8 cellular contexts compared by ENCODE assay signal in the genomic region with DNA sequence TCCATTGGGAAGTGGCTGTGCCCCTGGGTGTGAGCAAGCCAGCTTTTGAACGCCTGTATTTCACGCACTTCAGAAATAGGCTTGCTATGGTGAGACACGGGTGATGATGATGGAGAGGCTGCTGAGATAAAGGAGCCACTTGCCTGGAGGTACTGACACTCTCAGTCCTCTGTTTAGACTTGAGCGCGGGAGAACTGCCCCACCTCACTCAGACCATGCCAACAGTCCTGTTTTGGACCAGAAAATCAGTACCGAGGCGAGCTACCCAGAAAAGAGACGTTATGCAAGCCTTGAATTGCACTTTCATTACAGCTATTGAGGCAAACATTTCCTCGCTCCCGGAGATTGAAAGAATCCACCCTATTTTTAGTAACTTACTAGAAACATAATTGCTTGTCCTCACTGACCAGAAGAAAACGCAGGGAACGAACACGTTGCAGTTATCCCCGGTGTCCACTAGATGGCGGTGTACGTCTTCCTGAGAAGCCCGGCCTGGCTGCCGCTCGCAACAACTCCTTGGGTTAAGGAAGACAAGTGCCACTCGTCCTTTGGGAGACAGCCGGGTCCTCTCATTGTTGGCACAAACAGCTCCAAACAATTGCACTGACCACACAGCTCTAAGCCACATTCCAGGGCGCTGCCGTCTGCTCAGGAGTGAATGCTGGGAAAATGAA.
DNase-seq lines count a peak whose midpoint lies in the region; ATAC-seq, FAIRE-seq and TF ChIP-seq lines count a peak whose summit lies in the region.

No MANE protein-coding gene starts in this region.

- ATAC-seq in A549 (peak; percentile 91 to 92), GM18519 (IDR thresholded peaks at IDR 0.05; ENCODE audit: low FRiP score, unreplicated experiment) (peak; percentile 82), HG03280 (IDR thresholded peaks at IDR 0.05; ENCODE audit: unreplicated experiment) (peak; percentile 64)

- H3K4me3 ChIP-seq in A549 (no peak overlapping the region), coronary artery (peak overlapping the region; percentile 45)

- peak; percentile 97 for TF ChIP-seq RAD21 in A549 (conservative IDR thresholded peaks at IDR 0.05 in 1 of 2, IDR thresholded peaks at IDR 0.05 in 1 of 2)

- H3K4me2 ChIP-seq in A549: peak overlapping the region; percentile 63

- no peak for TF ChIP-seq POLR2A in A549 (IDR thresholded peaks at IDR 0.05; ENCODE audit: low read length)

- 10% methylated on average over 23 of the region's 23 CpGs for WGBS in A549 (ENCODE audit: missing lambda C conversion rate)

- peak overlapping the region; percentile 24 to 65; a peak in 3 of 6 replicates for H3K27ac ChIP-seq in A549
- no peak overlapping the region for H3K27ac ChIP-seq in coronary artery

- peak; percentile 79 for FAIRE-seq in A549 (lab: Jason Lieb, UNC)

- TF ChIP-seq CTCF in A549 (IDR thresholded peaks at IDR 0.05) (peak; percentile 92), coronary artery (IDR thresholded peaks at IDR 0.05) (peak; percentile 88)

- H3K4me1 ChIP-seq in A549: peaks cover 11% of the 10 kb centered on the region; the same call in 2 of the 3 replicates

- TF ChIP-seq EP300 in A549 (IDR thresholded peaks at IDR 0.05): no peak

- POLR2A ChIA-PET in A549 (lab: Yijun Ruan, JAX): no interaction called here

- H3K9me3 ChIP-seq in A549: no peaks in the 10 kb centered on the region

- DNase-seq in A549 (ENCODE audit: low read depth in 1 of 2, low spot score in 1 of 2) (peak; percentile 69 to 87), NCI-H226 (peak; percentile 59), coronary artery (ENCODE audit: low spot score) (peak; percentile 80), left kidney (ENCODE audit: low read depth, low spot score) (peak; percentile 94)
- peak; percentile 49 to 57 for DNase-seq in activated CD4-positive, alpha-beta T cell treated with anti-CD3 and anti-CD28 coated beads for 4 hours
- DNase-seq in stimulated activated CD4-positive, alpha-beta T cell treated with anti-CD3 and anti-CD28 coated beads, Interleukin-2, amount 100 ng/mL, for 4 hours (ENCODE audit: low read depth): peak; percentile 35

- CTCF ChIA-PET in A549 (lab: Yijun Ruan, JAX): interaction anchor here (0.6 to 2.2 kb wide), 55 partner anchors 8 to 1738 kb away, joined by 3 to 26 read pairs (median 3); no protein-coding TSS in a partner anchor

TF ChIP-seq in A549, 52 proteins besides CTCF, POLR2A, EP300 and RAD21:
- TF ChIP-seq RFX5 (IDR thresholded peaks at IDR 0.05) (no peak), ZNF302 (CRISPR knock-in tag; IDR thresholded peaks at IDR 0.05) (no peak), SMC3 (IDR thresholded peaks at IDR 0.05) (peak; percentile 85), KDM1A (IDR thresholded peaks at IDR 0.05; ENCODE audit: low read depth) (no peak), BHLHE40 (IDR thresholded peaks at IDR 0.05; ENCODE audit: low read depth, low read length) (no peak), CBX8 (IDR thresholded peaks at IDR 0.05) (no peak)
- TF ChIP-seq, protein P1, sequence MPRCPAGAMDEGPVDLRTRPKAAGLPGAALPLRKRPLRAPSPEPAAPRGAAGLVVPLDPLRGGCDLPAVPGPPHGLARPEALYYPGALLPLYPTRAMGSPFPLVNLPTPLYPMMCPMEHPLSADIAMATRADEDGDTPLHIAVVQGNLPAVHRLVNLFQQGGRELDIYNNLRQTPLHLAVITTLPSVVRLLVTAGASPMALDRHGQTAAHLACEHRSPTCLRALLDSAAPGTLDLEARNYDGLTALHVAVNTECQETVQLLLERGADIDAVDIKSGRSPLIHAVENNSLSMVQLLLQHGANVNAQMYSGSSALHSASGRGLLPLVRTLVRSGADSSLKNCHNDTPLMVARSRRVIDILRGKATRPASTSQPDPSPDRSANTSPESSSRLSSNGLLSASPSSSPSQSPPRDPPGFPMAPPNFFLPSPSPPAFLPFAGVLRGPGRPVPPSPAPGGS (IDR thresholded peaks at IDR 0.05): no peak
- TF ChIP-seq, protein P2, sequence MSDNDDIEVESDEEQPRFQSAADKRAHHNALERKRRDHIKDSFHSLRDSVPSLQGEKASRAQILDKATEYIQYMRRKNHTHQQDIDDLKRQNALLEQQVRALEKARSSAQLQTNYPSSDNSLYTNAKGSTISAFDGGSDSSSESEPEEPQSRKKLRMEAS (IDR thresholded peaks at IDR 0.05): peak; percentile 49; the same call in 1 of the 2 replicates

Comparison
In these comparisons a context has a peak if more than half of its experiments do, and no peak if none do; other contexts are left out.
1. DNase-seq: peak in every context shown above with its lines; median percentile 94 in left kidney; 80 in coronary artery; 78 in A549; 59 in NCI-H226; 53 in activated CD4-positive, alpha-beta T cell treated with anti-CD3 and anti-CD28 coated beads for 4 hours; 35 in stimulated activated CD4-positive, alpha-beta T cell treated with anti-CD3 and anti-CD28 coated beads, Interleukin-2, amount 100 ng/mL, for 4 hours.
2. H3K27ac ChIP-seq: peak in A549 (2 of 2); none in coronary artery (0 of 2).
3. Peak in every context shown above with its lines, with median percentiles within 50 percentile points of each other: ATAC-seq.